In genomic region chr11:2678396-2678795, GRCh38 we compare ENCODE assay signal across 23 cellular contexts.
"Had no signal": no experiment of that assay in that cellular context is flagged by ENCODE, and none has a peak within 500 bp of the region (broad histone marks: within the 10 kb centered on the region; RNA-seq: fewer than 3 reads in every experiment).

No MANE protein-coding gene starts in this region.

- H3K36me3 Mint-ChIP-seq: immature natural killer cell; stimulated activated effector memory CD8-positive, alpha-beta T cell treated with anti-CD3 and anti-CD28 coated beads, Interleukin-12 subunit alpha, Interleukin-12 subunit beta, amount 100 ng/mL, for 72 hours had no signal

- ATAC-seq: foreskin keratinocyte; left cardiac atrium; left ventricle myocardium superior; naive thymus-derived CD4-positive, alpha-beta T cell; stimulated activated naive CD8-positive, alpha-beta T cell treated with anti-CD3 and anti-CD28 coated beads, Interleukin-15, Interleukin-2, amounts not matched to agents 100 U/mL and 50 U/mL, for 24 hours had no signal

- H3K4me3 ChIP-seq: colonic mucosa, esophagus squamous epithelium, lung, ovary, right atrium auricular region, suprapubic skin, thyroid gland had no signal

- H3K4me1 ChIP-seq: colonic mucosa, foreskin keratinocyte had no signal

- H3K27me3 ChIP-seq: colonic mucosa, esophagus squamous epithelium, ovary, right atrium auricular region, suprapubic skin, thyroid gland had no signal

- H3K9me3 Mint-ChIP-seq: immature natural killer cell; naive thymus-derived CD4-positive, alpha-beta T cell; neural crest cell; stimulated activated effector memory CD8-positive, alpha-beta T cell treated with anti-CD3 and anti-CD28 coated beads, Interleukin-12 subunit alpha, Interleukin-12 subunit beta, amount 100 ng/mL, for 72 hours; type B pancreatic cell had no signal

- FAIRE-seq: kidney, small intestine, urothelium cell line had no signal

- DNase-seq: colonic mucosa; dermis blood vessel endothelial cell; esophagus squamous epithelium; foreskin keratinocyte; immature natural killer cell; left ventricle myocardium superior; mesendoderm; naive thymus-derived CD4-positive, alpha-beta T cell; ovary; small intestine; stimulated activated CD4-positive, alpha-beta T cell treated with anti-CD3 and anti-CD28 coated beads, Interleukin-2, amount 100 ng/mL, for 48 hours; stimulated activated CD8-positive, alpha-beta memory T cell treated with anti-CD3 and anti-CD28 coated beads, Interleukin-4, amount 100 ng/mL, for 48 hours; stimulated activated naive CD8-positive, alpha-beta T cell treated with anti-CD3 and anti-CD28 coated beads, Interleukin-15, Interleukin-2, amounts not matched to agents 100 U/mL and 50 U/mL, for 24 hours; thyroid gland had no signal

- H3K27ac ChIP-seq: colonic mucosa, esophagus squamous epithelium, foreskin keratinocyte, ovary, right atrium auricular region, suprapubic skin, thyroid gland had no signal

- H3K27me3 Mint-ChIP-seq: naive thymus-derived CD4-positive, alpha-beta T cell; type B pancreatic cell had no signal

- H3K4me1 Mint-ChIP-seq: immature natural killer cell; stimulated activated effector memory CD8-positive, alpha-beta T cell treated with anti-CD3 and anti-CD28 coated beads, Interleukin-12 subunit alpha, Interleukin-12 subunit beta, amount 100 ng/mL, for 72 hours had no signal

- H3K9me3 ChIP-seq: colonic mucosa, esophagus squamous epithelium, ovary, right atrium auricular region, suprapubic skin, thyroid gland had no signal

- H3K27ac Mint-ChIP-seq: immature natural killer cell; stimulated activated effector memory CD8-positive, alpha-beta T cell treated with anti-CD3 and anti-CD28 coated beads, Interleukin-12 subunit alpha, Interleukin-12 subunit beta, amount 100 ng/mL, for 72 hours; type B pancreatic cell had no signal

- H3K4me3 Mint-ChIP-seq: immature natural killer cell; naive thymus-derived CD4-positive, alpha-beta T cell; neural crest cell; stimulated activated effector memory CD8-positive, alpha-beta T cell treated with anti-CD3 and anti-CD28 coated beads, Interleukin-12 subunit alpha, Interleukin-12 subunit beta, amount 100 ng/mL, for 72 hours; type B pancreatic cell had no signal

- H3K36me3 ChIP-seq: colonic mucosa, esophagus squamous epithelium, ovary, right atrium auricular region, suprapubic skin, thyroid gland had no signal
